ENCODE assay signal across 8 cellular contexts in genomic region chr3:17741621-17742091, GRCh38. TPM values are rescaled to one million over a fixed set of nuclear protein-coding genes. Genes with fewer than 3 reads are reported as not detected.
DNase-seq lines count a peak whose midpoint lies in the region; ATAC-seq and TF ChIP-seq lines count a peak whose summit lies in the region.

No MANE protein-coding gene starts in this region.

- no peak for ATAC-seq in HG03135 (IDR thresholded peaks at IDR 0.05; ENCODE audit: unreplicated experiment)
- ATAC-seq in left lobe of liver: no peak

- CTCF ChIA-PET in activated CD4-positive, alpha-beta T cell treated with anti-CD3 and anti-CD28 coated beads, Interleukin-2, amount 10 ng/mL, durations not matched to agents 7 days and 5 days (lab: Charles Lee): interaction anchor here (1.3 kb wide), 1 partner anchor 11 kb away, joined by 3 read pairs; no protein-coding TSS in a partner anchor

- no peak for DNase-seq in activated CD4-positive, alpha-beta T cell treated with anti-CD3 and anti-CD28 coated beads, Interleukin-2, amount 10 ng/mL, durations not matched to agents 7 days and 5 days
- no peak for DNase-seq in activated CD4-positive, alpha-beta T cell treated with anti-CD3 and anti-CD28 coated beads for 1 hour
- DNase-seq in SHP77 treated with DMSO at 0.1 percent for 48 hours (lab: John Stamatoyannopoulos, UW) (peak; percentile 57), endothelial cell (ENCODE audit: low spot score) (no peak), non-pigmented ciliary epithelial cell (ENCODE audit: low read depth) (peak; percentile 2), left lobe of liver (ENCODE audit: low spot score) (no peak), kidney tubule cell (ENCODE audit: low spot score) (no peak)

- H3K4me3 Mint-ChIP-seq in activated CD4-positive, alpha-beta T cell treated with anti-CD3 and anti-CD28 coated beads, Interleukin-2, amount 10 ng/mL, durations not matched to agents 7 days and 5 days: peak overlapping the region; percentile 86
- peak overlapping the region; percentile 91 for H3K4me3 Mint-ChIP-seq in endothelial cell (ENCODE audit: unreplicated experiment)

- H3K4me1 Mint-ChIP-seq in activated CD4-positive, alpha-beta T cell treated with anti-CD3 and anti-CD28 coated beads, Interleukin-2, amount 10 ng/mL, durations not matched to agents 7 days and 5 days: peaks cover 51% of the 10 kb centered on the region
- peaks cover 29% of the 10 kb centered on the region for H3K4me1 Mint-ChIP-seq in endothelial cell (ENCODE audit: unreplicated experiment)

- H3K27ac Mint-ChIP-seq in activated CD4-positive, alpha-beta T cell treated with anti-CD3 and anti-CD28 coated beads, Interleukin-2, amount 10 ng/mL, durations not matched to agents 7 days and 5 days: peak overlapping the region; percentile 96
- H3K27ac Mint-ChIP-seq in endothelial cell (ENCODE audit: unreplicated experiment): peak overlapping the region; percentile 89

- H3K36me3 Mint-ChIP-seq in activated CD4-positive, alpha-beta T cell treated with anti-CD3 and anti-CD28 coated beads, Interleukin-2, amount 10 ng/mL, durations not matched to agents 7 days and 5 days (ENCODE audit: low read depth): peaks cover 7% of the 10 kb centered on the region
- H3K36me3 Mint-ChIP-seq in endothelial cell (ENCODE audit: low read depth, unreplicated experiment): peaks cover 5% of the 10 kb centered on the region

- no peaks in the 10 kb centered on the region for H3K27me3 Mint-ChIP-seq in activated CD4-positive, alpha-beta T cell treated with anti-CD3 and anti-CD28 coated beads, Interleukin-2, amount 10 ng/mL, durations not matched to agents 7 days and 5 days
- H3K27me3 Mint-ChIP-seq in endothelial cell (ENCODE audit: unreplicated experiment): no peaks in the 10 kb centered on the region

- no peaks in the 10 kb centered on the region for H3K9me3 Mint-ChIP-seq in activated CD4-positive, alpha-beta T cell treated with anti-CD3 and anti-CD28 coated beads, Interleukin-2, amount 10 ng/mL, durations not matched to agents 7 days and 5 days
- no peaks in the 10 kb centered on the region for H3K9me3 Mint-ChIP-seq in endothelial cell (ENCODE audit: unreplicated experiment)

- TF ChIP-seq CTCF in endothelial cell (IDR thresholded peaks at IDR 0.05; ENCODE audit: unreplicated experiment): no peak

- POLR2A ChIA-PET in activated CD4-positive, alpha-beta T cell treated with anti-CD3 and anti-CD28 coated beads, Interleukin-2, amount 10 ng/mL, durations not matched to agents 7 days and 5 days (lab: Charles Lee): no interaction called here

RNA-seq across cellular contexts. Expression of gene TBC1D5, which starts 0.8 kb away (rescaled TPM):
- total RNA-seq in activated CD4-positive, alpha-beta T cell treated with anti-CD3 and anti-CD28 coated beads, Interleukin-2, amount 10 ng/mL, durations not matched to agents 7 days and 5 days: 10 to 100 TPM; 48.4 to 55.2 TPM
- total RNA-seq in endothelial cell (ENCODE audit: unreplicated experiment) (48.2 TPM), left lobe of liver (21.8 TPM)

Comparison
In these comparisons a context has a peak if more than half of its experiments do, and no peak if none do; other contexts are left out.
1. DNase-seq: peak in SHP77 treated with DMSO at 0.1 percent for 48 hours (single experiment) and non-pigmented ciliary epithelial cell (single experiment); none in activated CD4-positive, alpha-beta T cell treated with anti-CD3 and anti-CD28 coated beads, Interleukin-2, amount 10 ng/mL, durations not matched to agents 7 days and 5 days (single experiment), activated CD4-positive, alpha-beta T cell treated with anti-CD3 and anti-CD28 coated beads for 1 hour (single experiment), endothelial cell (single experiment), left lobe of liver (single experiment) and kidney tubule cell (single experiment).